Comparison of ENCODE assay signal across 8 cellular contexts in the genomic region with DNA sequence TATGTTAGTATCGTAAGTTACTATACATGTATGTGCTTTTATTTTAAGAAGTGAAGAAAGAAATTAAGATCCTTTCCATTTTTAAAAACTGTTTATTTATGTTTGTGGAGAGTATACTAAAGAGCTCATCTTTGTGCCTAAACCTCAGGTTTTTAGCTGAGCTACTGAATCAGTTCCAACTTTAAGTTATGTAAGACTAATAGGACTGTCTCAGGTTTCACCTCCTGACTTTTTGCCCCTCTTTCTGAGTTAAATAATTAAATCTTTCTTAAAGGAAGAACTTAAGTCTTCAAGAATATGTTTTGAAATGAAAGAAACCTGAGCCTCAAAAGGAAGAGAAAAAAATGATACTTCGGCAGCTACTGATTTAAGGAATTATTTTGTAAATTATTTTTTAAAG. TPM values are rescaled to one million over a fixed set of nuclear protein-coding genes. Genes with fewer than 3 reads are reported as not detected.
DNase-seq lines count a peak whose midpoint lies in the region; ATAC-seq, FAIRE-seq and TF ChIP-seq lines count a peak whose summit lies in the region.

No MANE protein-coding gene starts in this region.

- H3K4me1 Mint-ChIP-seq in activated naive CD4-positive, alpha-beta T cell treated with anti-CD3 and anti-CD28 coated beads, Interleukin-2, amount 50 U/mL, for 24 hours, result peaks cover 52% of the 10 kb centered on the region
- peaks cover 61% of the 10 kb centered on the region for H3K4me1 Mint-ChIP-seq in activated naive CD8-positive, alpha-beta T cell treated with anti-CD3 and anti-CD28 coated beads, Interleukin-2, amount 50 U/mL, for 24 hours

- no peak for FAIRE-seq in keratinocyte (lab: Jason Lieb, UNC)

- H3K4me2 ChIP-seq in keratinocyte (ENCODE audit: control insufficient read depth, extremely low read depth, insufficient read depth, low read depth, low read length), result peak overlapping the region; percentile 90

- H3K9me3 ChIP-seq in keratinocyte (ENCODE audit: control insufficient read depth, low read depth, low read length), result no peaks in the 10 kb centered on the region
- no peaks in the 10 kb centered on the region for H3K9me3 ChIP-seq in thoracic aorta

- TF ChIP-seq CTCF in keratinocyte (optimal IDR thresholded peaks at IDR 0.05 in 1 of 3, IDR thresholded peaks at IDR 0.05 in 1 of 3, conservative IDR thresholded peaks at IDR 0.05 in 1 of 3; ENCODE audit: extremely low read depth in 1 of 3, insufficient read depth in 2 of 3, low read length in 3 of 3) (no peak), thoracic aorta (IDR thresholded peaks at IDR 0.05) (no peak)

- H3K4me3 Mint-ChIP-seq in activated naive CD4-positive, alpha-beta T cell treated with anti-CD3 and anti-CD28 coated beads, Interleukin-2, amount 50 U/mL, for 24 hours, result peak overlapping the region; percentile 96
- peak overlapping the region; percentile 94 for H3K4me3 Mint-ChIP-seq in activated naive CD8-positive, alpha-beta T cell treated with anti-CD3 and anti-CD28 coated beads, Interleukin-2, amount 50 U/mL, for 24 hours

- H3K27me3 Mint-ChIP-seq in activated naive CD4-positive, alpha-beta T cell treated with anti-CD3 and anti-CD28 coated beads, Interleukin-2, amount 50 U/mL, for 24 hours, result no peaks in the 10 kb centered on the region
- H3K27me3 Mint-ChIP-seq in activated naive CD8-positive, alpha-beta T cell treated with anti-CD3 and anti-CD28 coated beads, Interleukin-2, amount 50 U/mL, for 24 hours, result no peaks in the 10 kb centered on the region

- H3K9me1 ChIP-seq in keratinocyte (ENCODE audit: control insufficient read depth, extremely low read depth, insufficient read depth, low read length), result no peaks in the 10 kb centered on the region

- no peaks in the 10 kb centered on the region for H3K27me3 ChIP-seq in keratinocyte (ENCODE audit: control insufficient read depth, extremely low read depth, insufficient read depth, low read length)
- H3K27me3 ChIP-seq in thoracic aorta (replicated peaks; ENCODE audit: insufficient read depth), result no peaks in the 10 kb centered on the region

- H2AFZ ChIP-seq in keratinocyte (ENCODE audit: control insufficient read depth, low read length), result no peak overlapping the region

- H3K36me3 ChIP-seq in keratinocyte (ENCODE audit: control insufficient read depth in 2 of 2, extremely low read depth in 1 of 2, insufficient read depth in 2 of 2, low read length in 2 of 2), result peaks cover 5 to 23% of the 10 kb centered on the region in 2 experiments
- peaks cover 5% of the 10 kb centered on the region for H3K36me3 ChIP-seq in thoracic aorta

- H4K20me1 ChIP-seq in keratinocyte (ENCODE audit: control insufficient read depth, extremely low read depth, insufficient read depth, low read length), result peaks cover 23% of the 10 kb centered on the region

- no peak overlapping the region for H3K27ac Mint-ChIP-seq in activated naive CD4-positive, alpha-beta T cell treated with anti-CD3 and anti-CD28 coated beads, Interleukin-2, amount 50 U/mL, for 24 hours
- no peak overlapping the region for H3K27ac Mint-ChIP-seq in activated naive CD8-positive, alpha-beta T cell treated with anti-CD3 and anti-CD28 coated beads, Interleukin-2, amount 50 U/mL, for 24 hours

- DNase-seq in activated naive CD4-positive, alpha-beta T cell (lab: John Stamatoyannopoulos, UW), result no peak
- no peak for DNase-seq in activated naive CD8-positive, alpha-beta T cell treated with anti-CD3 and anti-CD28 coated beads, Interleukin-2, amount 50 U/mL, for 24 hours
- DNase-seq in keratinocyte (ENCODE audit: low read depth, low spot score), result no peak
- DNase-seq in thoracic aorta (ENCODE audit: low spot score), result no peak
- DNase-seq in NCI-H2081 (lab: John Stamatoyannopoulos, UW), result no peak
- DNase-seq in stimulated activated naive CD4-positive, alpha-beta T cell (lab: John Stamatoyannopoulos, UW), result no peak
- no peak for DNase-seq in amniotic stem cell (lab: John Stamatoyannopoulos, UW)

- H3K36me3 Mint-ChIP-seq in activated naive CD4-positive, alpha-beta T cell treated with anti-CD3 and anti-CD28 coated beads, Interleukin-2, amount 50 U/mL, for 24 hours, result peaks cover 10% of the 10 kb centered on the region
- H3K36me3 Mint-ChIP-seq in activated naive CD8-positive, alpha-beta T cell treated with anti-CD3 and anti-CD28 coated beads, Interleukin-2, amount 50 U/mL, for 24 hours (ENCODE audit: low read depth), result peaks cover 42% of the 10 kb centered on the region

- H3K27ac ChIP-seq in keratinocyte (ENCODE audit: control insufficient read depth, insufficient read depth, low read length), result peak overlapping the region; percentile 99
- H3K27ac ChIP-seq in thoracic aorta, result no peak overlapping the region

- dilution Hi-C loops in keratinocyte (cut with MboI; ENCODE audit: extremely low pct_ligation_motif_present, low sequenced_read_pairs), result no loop called here

- H3K79me2 ChIP-seq in keratinocyte (ENCODE audit: control insufficient read depth, insufficient read depth, low read length), result peaks cover 75% of the 10 kb centered on the region

- H3K4me3 ChIP-seq in keratinocyte (ENCODE audit: control insufficient read depth in 2 of 3, extremely low read depth in 1 of 3, insufficient read depth in 2 of 3, low read depth in 1 of 3, low read length in 3 of 3) (peak overlapping the region; percentile 77 to 93 (median 85)), thoracic aorta (peak overlapping the region; percentile 97)

- H3K4me1 ChIP-seq in keratinocyte (ENCODE audit: control insufficient read depth, extremely low read depth, insufficient read depth, low read length) (peaks cover 33% of the 10 kb centered on the region), thoracic aorta (ENCODE audit: control insufficient read depth in 1 of 2, low read depth in 2 of 2) (peaks cover 29 to 52% of the 10 kb centered on the region in 2 donors)

- H3K9ac ChIP-seq in keratinocyte (ENCODE audit: control insufficient read depth, extremely low read depth, insufficient read depth, low read length), result peak overlapping the region; percentile 91

- no peaks in the 10 kb centered on the region for H3K9me3 Mint-ChIP-seq in activated naive CD4-positive, alpha-beta T cell treated with anti-CD3 and anti-CD28 coated beads, Interleukin-2, amount 50 U/mL, for 24 hours
- no peaks in the 10 kb centered on the region for H3K9me3 Mint-ChIP-seq in activated naive CD8-positive, alpha-beta T cell treated with anti-CD3 and anti-CD28 coated beads, Interleukin-2, amount 50 U/mL, for 24 hours

- no peak for ATAC-seq in activated naive CD8-positive, alpha-beta T cell treated with anti-CD3 and anti-CD28 coated beads, Interleukin-2, amount 50 U/mL, for 24 hours
- ATAC-seq in thoracic aorta (ENCODE audit: insufficient number of reproducible peaks, low FRiP score, low read depth), result no peak

RNA-seq across cellular contexts. Expression of a gene that starts 2.6 kb away (rescaled TPM):
- 44.4 to 58.0 TPM (median 53.1 TPM) in 3 replicates for polyA plus RNA-seq in keratinocyte
- 150 TPM for polyA plus RNA-seq in keratinocyte (2011; ENCODE audit: low read depth)
- 36.2 and 58.9 TPM in 2 replicates for polyA plus RNA-seq in keratinocyte (2011; cell fraction: cytosol; rRNA removed)
- polyA plus RNA-seq in keratinocyte (2011; cell fraction: nucleus; rRNA removed), result 68.3 and 79.3 TPM in 2 replicates
- 37.2 and 52.5 TPM in 2 replicates for polyA plus RNA-seq in keratinocyte (2012; ENCODE audit: low replicate concordance)
- 76.8 to 122 TPM (median 104 TPM) in 3 replicates for polyA minus RNA-seq in keratinocyte
- polyA minus RNA-seq in keratinocyte (2011; cell fraction: cytosol; rRNA and poly(A)+ RNA removed), result 78.1 TPM
- polyA minus RNA-seq in keratinocyte (2011; cell fraction: nucleus; rRNA and poly(A)+ RNA removed), result 103 and 188 TPM in 2 replicates
- total RNA-seq in thoracic aorta, result 100 to 1,000 TPM; 221 to 239 TPM
